25 cellular contexts compared by ENCODE assay signal in the genomic region with DNA sequence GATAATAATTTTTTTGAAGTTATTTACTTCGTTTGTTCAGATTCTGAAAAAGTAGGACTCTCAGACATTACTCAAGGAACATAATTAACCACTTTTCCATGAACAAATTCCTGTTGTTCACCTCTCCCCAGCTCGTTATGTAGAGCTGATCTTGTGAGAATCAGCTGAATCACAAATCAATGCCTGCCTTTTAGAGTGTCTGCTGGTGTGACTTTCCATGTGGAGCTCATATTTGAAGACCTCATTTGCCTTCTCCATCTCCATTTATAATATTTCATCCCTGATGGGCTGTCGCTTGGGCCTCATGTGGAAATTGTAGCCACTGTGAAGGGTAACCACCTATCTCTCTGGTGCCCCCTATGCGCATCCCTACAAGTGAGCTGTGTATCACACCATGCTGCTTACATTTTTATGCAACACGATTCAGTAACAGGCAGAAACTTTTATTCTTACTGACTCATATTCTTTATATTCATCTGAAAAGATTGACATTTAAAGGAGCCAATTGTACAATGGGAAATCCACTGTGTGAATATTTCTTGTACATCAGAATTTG.
A peak's percentile ranks its signal among the peaks of the same experiment; 100 is the strongest.
DNase-seq lines count a peak whose midpoint lies in the region; ATAC-seq and TF ChIP-seq lines count a peak whose summit lies in the region.
"Had no signal": no experiment of that assay in that cellular context is flagged by ENCODE, and none has a peak within 500 bp of the region (broad histone marks: within the 10 kb centered on the region; RNA-seq: fewer than 3 reads in every experiment).

No MANE protein-coding gene starts in this region.

- no peaks in the 10 kb centered on the region for H3K4me1 Mint-ChIP-seq in Caco-2 (ENCODE audit: low read depth, unreplicated experiment)

- H3F3A ChIP-seq in SK-N-SH (replicated peaks; ENCODE audit: insufficient read depth) = no peaks in the 10 kb centered on the region

- peak in 1 of 2 experiments; percentile 10 for DNase-seq in Caco-2
- DNase-seq in Karpas-422 = peak; percentile 45
- DNase-seq in SK-N-SH = peak; percentile 11
- no peak for DNase-seq in fibroblast of pulmonary artery (ENCODE audit: low read depth)
- no peak for DNase-seq in hepatic stellate cell (ENCODE audit: low spot score)
- no peak for DNase-seq in activated effector memory CD4-positive, alpha-beta T cell treated with anti-CD3 and anti-CD28 coated beads, Interleukin-2, amount 50 U/mL, for 16 hours
- DNase-seq: cortex of kidney; GF-D8; mesendoderm; MG63; NCI-H1930; NCI-H510A; stimulated activated CD4-positive, alpha-beta T cell treated with anti-CD3 and anti-CD28 coated beads, Interleukin-2, amount 100 ng/mL, for 48 hours; upper lobe of right lung had no signal

- no peaks in the 10 kb centered on the region for H3K9me3 ChIP-seq in Caco-2
- no peaks in the 10 kb centered on the region for H3K9me3 ChIP-seq in Karpas-422 (ENCODE audit: low read length)
- H3K9me3 ChIP-seq in SK-N-SH = no peaks in the 10 kb centered on the region
- H3K9me3 ChIP-seq: gastroesophageal sphincter, HAP-1, MG63, SJSA1, upper lobe of right lung had no signal

- H3K27me3 ChIP-seq in Caco-2 (replicated peaks; ENCODE audit: control insufficient read depth, insufficient read depth, low read length) = no peaks in the 10 kb centered on the region
- no peaks in the 10 kb centered on the region for H3K27me3 ChIP-seq in Karpas-422 (ENCODE audit: low read length)
- H3K27me3 ChIP-seq in SK-N-SH (ENCODE audit: insufficient read depth) = no peaks in the 10 kb centered on the region
- H3K27me3 ChIP-seq: gastroesophageal sphincter, MG63, upper lobe of right lung had no signal

- no peaks in the 10 kb centered on the region for H3K9me3 Mint-ChIP-seq in Caco-2 (ENCODE audit: unreplicated experiment)
- H3K9me3 Mint-ChIP-seq: activated T-helper 1 cell treated with anti-CD3 and anti-CD28 coated beads, Interleukin-12 subunit alpha, Interleukin-12 subunit beta, Interleukin-2, Interleukin-4 antibody, amounts not matched to agents 30 ng/mL and 10 ng/mL and 1 ng/mL, durations not matched to agents 14 hours and 24 hours and 36 hours; nephron; stimulated activated naive CD8-positive, alpha-beta T cell treated with anti-CD3 and anti-CD28 coated beads, Interleukin-15, Interleukin-2, amounts not matched to agents 100 ng/mL and 50 ng/mL, for 24 hours had no signal

- H3K9ac ChIP-seq in Karpas-422 (ENCODE audit: low read length) = no peak overlapping the region
- H3K9ac ChIP-seq in SK-N-SH = no peak overlapping the region

- H3K4me1 ChIP-seq in Caco-2 (no peaks in the 10 kb centered on the region), Karpas-422 (ENCODE audit: low read length) (no peaks in the 10 kb centered on the region), SK-N-SH (ENCODE audit: control insufficient read depth in 1 of 2, insufficient read depth in 2 of 2, low read depth in 1 of 2, low read length in 1 of 2) (no peaks in the 10 kb centered on the region; a peak in 1 of 4 replicates)
- H3K4me1 ChIP-seq: gastroesophageal sphincter, HAP-1, SJSA1, upper lobe of right lung had no signal

- BruUV-seq in Caco-2 (replicated peaks; lab: Mats Ljungman, UMichigan) = no TSS peak

- H2AFZ ChIP-seq in Karpas-422 (ENCODE audit: low read length) (no peak overlapping the region), SK-N-SH (ENCODE audit: low read depth) (no peak overlapping the region)

- TF ChIP-seq RAD21 in SK-N-SH (IDR thresholded peaks at IDR 0.05; ENCODE audit: low read length) = no peak

- CTCF ChIA-PET in Caco-2 (lab: Charles Lee) = no interaction called here
- CTCF ChIA-PET in SK-N-SH (lab: Yijun Ruan, JAX) = interaction anchor here (0.5 to 1.2 kb wide), 8 partner anchors 8 to 171 kb away, joined by 3 to 4 read pairs (median 3); no protein-coding TSS in a partner anchor

- WGBS in SK-N-SH (ENCODE audit: low lambda C conversion rate) = 73% methylated on average over 5 of the region's 5 CpGs

- no peaks in the 10 kb centered on the region for H3K79me2 ChIP-seq in Karpas-422 (ENCODE audit: low read length)
- H3K79me2 ChIP-seq in SK-N-SH (ENCODE audit: insufficient read depth) = no peaks in the 10 kb centered on the region

- POLR2A ChIA-PET in Caco-2 (lab: Charles Lee) (no interaction called here), SK-N-SH (lab: Yijun Ruan, JAX) (no interaction called here)

- no peaks in the 10 kb centered on the region for H3K36me3 ChIP-seq in Caco-2 (ENCODE audit: control insufficient read depth, insufficient read depth, low read length)
- no peaks in the 10 kb centered on the region for H3K36me3 ChIP-seq in Karpas-422 (ENCODE audit: insufficient read depth, low read length)
- no peaks in the 10 kb centered on the region for H3K36me3 ChIP-seq in SK-N-SH (replicated peaks in 1 of 2; ENCODE audit: control insufficient read depth in 1 of 2, insufficient read depth in 2 of 2, low read length in 1 of 2)
- H3K36me3 ChIP-seq: gastroesophageal sphincter, HAP-1, MG63, SJSA1, upper lobe of right lung had no signal

- TF ChIP-seq CTCF in Caco-2 (IDR thresholded peaks at IDR 0.05; ENCODE audit: insufficient read depth in 1 of 2, low read depth in 1 of 2, low read length in 1 of 2, severe bottlenecking in 1 of 2, unreplicated experiment in 1 of 2) (peak; percentile 16 to 29), SK-N-SH (IDR thresholded peaks at IDR 0.05) (no peak), fibroblast of pulmonary artery (IDR thresholded peaks at IDR 0.05; ENCODE audit: low read length, missing control alignments) (peak; percentile 6)

- H3K27ac ChIP-seq in Karpas-422 (ENCODE audit: low read length) (no peak overlapping the region), SK-N-SH (ENCODE audit: low read depth in 2 of 2, low read length in 1 of 2) (no peak overlapping the region)
- H3K27ac ChIP-seq: gastroesophageal sphincter, SJSA1, skin epidermis, upper lobe of right lung had no signal

- ATAC-seq in HG03097 (IDR thresholded peaks at IDR 0.05; ENCODE audit: low FRiP score, unreplicated experiment) = no peak
- ATAC-seq in HG03439 (IDR thresholded peaks at IDR 0.05; ENCODE audit: unreplicated experiment) = no peak
- ATAC-seq: activated CD4-positive, CD25-positive, alpha-beta regulatory T cell treated with anti-CD3 and anti-CD28 coated beads, Interleukin-2, amount 50 U/mL, for 24 hours; gastroesophageal sphincter; upper lobe of right lung had no signal

- no peaks in the 10 kb centered on the region for H3K36me3 Mint-ChIP-seq in Caco-2 (ENCODE audit: insufficient read depth, unreplicated experiment)
- H3K36me3 Mint-ChIP-seq: activated naive CD8-positive, alpha-beta T cell had no signal

- intact Hi-C loops in Caco-2 (cut with micrococcal nuclease; ENCODE audit: unreplicated experiment) = no loop called here

- no peak overlapping the region for H3K4me3 ChIP-seq in Caco-2 (ENCODE audit: low read depth, low read length)
- no peak overlapping the region for H3K4me3 ChIP-seq in Karpas-422 (ENCODE audit: low read length)
- H3K4me3 ChIP-seq in SK-N-SH (ENCODE audit: low read depth in 2 of 2, low read length in 1 of 2) = no peak overlapping the region
- no peak overlapping the region for H3K4me3 ChIP-seq in fibroblast of pulmonary artery (replicated peaks; ENCODE audit: low read depth, low read length)
- H3K4me3 ChIP-seq: gastroesophageal sphincter, HAP-1, MG63, SJSA1, skin epidermis, upper lobe of right lung had no signal

- no peak overlapping the region for H3K4me3 Mint-ChIP-seq in Caco-2 (ENCODE audit: unreplicated experiment)
- H3K4me3 Mint-ChIP-seq: activated naive CD8-positive, alpha-beta T cell; activated T-helper 1 cell treated with anti-CD3 and anti-CD28 coated beads, Interleukin-12 subunit alpha, Interleukin-12 subunit beta, Interleukin-2, Interleukin-4 antibody, amounts not matched to agents 30 ng/mL and 10 ng/mL and 1 ng/mL, durations not matched to agents 14 hours and 24 hours and 36 hours; nephron; stimulated activated naive CD8-positive, alpha-beta T cell treated with anti-CD3 and anti-CD28 coated beads, Interleukin-15, Interleukin-2, amounts not matched to agents 100 ng/mL and 50 ng/mL, for 24 hours had no signal

- no peak overlapping the region for H3K27ac Mint-ChIP-seq in Caco-2 (ENCODE audit: unreplicated experiment)
- H3K27ac Mint-ChIP-seq: activated naive CD8-positive, alpha-beta T cell; activated T-helper 1 cell treated with anti-CD3 and anti-CD28 coated beads, Interleukin-12 subunit alpha, Interleukin-12 subunit beta, Interleukin-2, Interleukin-4 antibody, amounts not matched to agents 30 ng/mL and 10 ng/mL and 1 ng/mL, durations not matched to agents 14 hours and 24 hours and 36 hours; stimulated activated naive CD8-positive, alpha-beta T cell treated with anti-CD3 and anti-CD28 coated beads, Interleukin-15, Interleukin-2, amounts not matched to agents 100 ng/mL and 50 ng/mL, for 24 hours had no signal

- H3K9me2 ChIP-seq in Karpas-422 (replicated peaks; ENCODE audit: insufficient read depth, low read length) (no peaks in the 10 kb centered on the region), SK-N-SH (no peaks in the 10 kb centered on the region)

- H3K4me2 ChIP-seq in Karpas-422 (ENCODE audit: low read depth, low read length, poor library complexity, severe bottlenecking) (no peak overlapping the region), SK-N-SH (no peak overlapping the region)

- H4K20me1 ChIP-seq in Karpas-422 (ENCODE audit: insufficient read depth, low read depth, low read length) (no peaks in the 10 kb centered on the region), SK-N-SH (ENCODE audit: insufficient read depth) (no peaks in the 10 kb centered on the region)

- H3K27me3 Mint-ChIP-seq in Caco-2 (ENCODE audit: insufficient read depth, unreplicated experiment) = no peaks in the 10 kb centered on the region
- H3K27me3 Mint-ChIP-seq: activated naive CD8-positive, alpha-beta T cell had no signal

- TF ChIP-seq EP300 in SK-N-SH (IDR thresholded peaks at IDR 0.05; ENCODE audit: borderline replicate concordance in 1 of 2, low read depth in 1 of 2, low read length in 1 of 2) = no peak

TF ChIP-seq in SK-N-SH, 30 proteins besides CTCF, POLR2A, EP300 and RAD21 (continues in another document):
- TF ChIP-seq JUND (IDR thresholded peaks at IDR 0.05) (no peak), MAX (IDR thresholded peaks at IDR 0.05; ENCODE audit: low read depth) (no peak), NRF1 (IDR thresholded peaks at IDR 0.05; ENCODE audit: low read depth, low read length) (no peak), ELF1 (IDR thresholded peaks at IDR 0.05) (no peak), USF2 (IDR thresholded peaks at IDR 0.05; ENCODE audit: borderline replicate concordance, low read depth, low read length) (no peak), TEAD4 (IDR thresholded peaks at IDR 0.05; ENCODE audit: borderline replicate concordance, insufficient read depth) (no peak)

Comparison
In these comparisons a context has a peak if more than half of its experiments do, and no peak if none do; other contexts are left out.
1. DNase-seq: peak in Karpas-422 (single experiment) and SK-N-SH (single experiment); none in fibroblast of pulmonary artery (single experiment), hepatic stellate cell (single experiment) and activated effector memory CD4-positive, alpha-beta T cell treated with anti-CD3 and anti-CD28 coated beads, Interleukin-2, amount 50 U/mL, for 16 hours (single experiment).